In the genomic region with DNA sequence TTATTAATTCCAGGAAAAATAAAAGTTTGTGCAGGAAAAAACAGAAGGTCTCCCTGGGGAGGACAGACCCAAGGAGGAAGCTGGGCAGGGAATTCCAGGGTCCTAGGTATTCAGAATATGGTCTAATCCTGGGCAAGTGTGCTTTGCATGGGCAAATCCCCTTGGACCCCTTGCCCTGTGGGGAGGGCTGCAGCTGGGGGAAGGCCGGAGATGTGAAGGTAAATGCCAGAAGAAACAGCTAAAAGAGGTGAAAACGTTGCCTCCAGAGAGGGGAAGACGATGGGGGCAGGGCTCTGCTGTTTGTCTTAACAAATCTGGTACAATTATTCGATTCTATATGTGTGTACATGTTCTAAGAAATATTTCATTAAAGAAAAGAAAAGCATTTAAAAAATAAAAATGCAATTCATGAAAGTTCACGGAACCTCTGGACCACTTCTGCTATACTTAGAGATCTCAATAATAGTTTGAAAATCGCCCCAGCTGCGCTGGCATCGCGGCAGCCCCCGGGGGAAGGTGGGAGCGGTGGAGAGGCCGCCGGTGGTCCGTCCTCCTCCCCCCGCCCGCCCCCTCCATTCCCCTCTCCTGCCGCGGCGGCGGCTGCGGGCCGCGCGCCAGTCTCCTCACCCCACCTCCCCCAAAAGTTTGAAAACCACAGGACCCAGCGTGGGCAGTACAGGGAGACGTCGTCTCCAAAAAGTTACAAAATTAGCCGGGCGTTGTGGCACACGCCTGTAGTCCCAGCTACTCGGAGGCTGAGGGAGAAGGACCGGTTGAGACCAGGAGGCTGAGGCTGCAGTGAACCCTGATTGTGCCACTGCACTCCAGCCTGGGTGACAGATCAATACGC, we compare ENCODE assay signal across 1 cellular context.
TF ChIP-seq lines count a peak whose summit lies in the region.

No MANE protein-coding gene starts in this region.

TF ChIP-seq in GM12878, 131 proteins besides CTCF, POLR2A, EP300 and RAD21:
- TF ChIP-seq EGR1 (IDR thresholded peaks at IDR 0.05; ENCODE audit: borderline replicate concordance in 1 of 2, low read depth in 2 of 2, low read length in 2 of 2) (0 out of 3 replicates have a peak, but pooled peaks of 1 of the 2 experiments have one; percentile 6), ZNF274 (IDR thresholded peaks at IDR 0.05; ENCODE audit: insufficient read depth, insufficient read length) (no peak), SMARCA5 (IDR thresholded peaks at IDR 0.05) (peak; percentile 70), CREM (IDR thresholded peaks at IDR 0.05; ENCODE audit: low read depth) (no peak)
